In genomic region chr17:82419471-82419995, GRCh38 we compare ENCODE assay signal across 1 cellular context.
TF ChIP-seq lines count a peak whose summit lies in the region.

No MANE protein-coding gene starts in this region.

TF ChIP-seq in H1, 55 proteins besides CTCF, POLR2A, EP300 and RAD21:
- TF ChIP-seq CHD7 (IDR thresholded peaks at IDR 0.05; ENCODE audit: insufficient replicate concordance, low read length): no peak
- TF ChIP-seq MAFK (IDR thresholded peaks at IDR 0.05; ENCODE audit: low read depth, low read length): no peak
- TF ChIP-seq SIX5 (IDR thresholded peaks at IDR 0.05; ENCODE audit: low read depth, low read length): no peak
- TF ChIP-seq, protein P1, sequence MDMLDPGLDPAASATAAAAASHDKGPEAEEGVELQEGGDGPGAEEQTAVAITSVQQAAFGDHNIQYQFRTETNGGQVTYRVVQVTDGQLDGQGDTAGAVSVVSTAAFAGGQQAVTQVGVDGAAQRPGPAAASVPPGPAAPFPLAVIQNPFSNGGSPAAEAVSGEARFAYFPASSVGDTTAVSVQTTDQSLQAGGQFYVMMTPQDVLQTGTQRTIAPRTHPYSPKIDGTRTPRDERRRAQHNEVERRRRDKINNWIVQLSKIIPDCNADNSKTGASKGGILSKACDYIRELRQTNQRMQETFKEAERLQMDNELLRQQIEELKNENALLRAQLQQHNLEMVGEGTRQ (IDR thresholded peaks at IDR 0.05; ENCODE audit: low read length): no peak
- no peak for TF ChIP-seq BACH1 (IDR thresholded peaks at IDR 0.05; ENCODE audit: low read length)
- no peak for TF ChIP-seq RXRA (IDR thresholded peaks at IDR 0.05; ENCODE audit: insufficient read depth, low read depth, low read length)
- TF ChIP-seq, protein P2, sequence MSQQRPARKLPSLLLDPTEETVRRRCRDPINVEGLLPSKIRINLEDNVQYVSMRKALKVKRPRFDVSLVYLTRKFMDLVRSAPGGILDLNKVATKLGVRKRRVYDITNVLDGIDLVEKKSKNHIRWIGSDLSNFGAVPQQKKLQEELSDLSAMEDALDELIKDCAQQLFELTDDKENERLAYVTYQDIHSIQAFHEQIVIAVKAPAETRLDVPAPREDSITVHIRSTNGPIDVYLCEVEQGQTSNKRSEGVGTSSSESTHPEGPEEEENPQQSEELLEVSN (IDR thresholded peaks at IDR 0.05): no peak
- TF ChIP-seq SUZ12 (IDR thresholded peaks at IDR 0.05; ENCODE audit: low read length): no peak
- no peak for TF ChIP-seq TEAD4 (IDR thresholded peaks at IDR 0.05; ENCODE audit: low read depth, low read length)
- TF ChIP-seq BCL11A (IDR thresholded peaks at IDR 0.05; ENCODE audit: low read depth in 2 of 2, low read length in 2 of 2): no peak
- TF ChIP-seq TAF1 (IDR thresholded peaks at IDR 0.05; ENCODE audit: low read depth, low read length): no peak
- TF ChIP-seq SAP30 (IDR thresholded peaks at IDR 0.05; ENCODE audit: insufficient read depth, insufficient replicate concordance, low read length): no peak
- no peak for TF ChIP-seq PHF8 (conservative IDR thresholded peaks at IDR 0.05; ENCODE audit: low read depth, low read length)
- no peak for TF ChIP-seq JUND (IDR thresholded peaks at IDR 0.05; ENCODE audit: low read length)
